ENCODE assay signal across 8 cellular contexts in the genomic region with DNA sequence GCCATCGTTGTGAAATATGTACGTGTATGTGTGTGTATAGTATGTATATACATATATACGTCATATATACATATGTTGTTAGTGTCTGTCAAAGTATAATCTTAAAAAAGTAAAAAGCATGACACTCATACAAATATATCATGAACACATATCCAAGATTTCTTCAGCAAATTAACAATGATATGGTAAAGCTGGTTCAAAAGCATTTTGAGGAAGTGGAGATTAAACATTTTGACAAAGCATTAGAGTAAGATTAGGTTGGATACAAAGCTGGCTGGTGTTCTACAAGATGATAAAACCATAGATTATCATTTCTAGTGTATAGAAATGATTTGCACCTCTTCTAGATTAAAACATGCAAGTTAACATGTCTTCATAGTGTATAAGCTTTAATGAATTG. TPM values are rescaled to one million over a fixed set of nuclear protein-coding genes. Genes with fewer than 3 reads are reported as not detected.
DNase-seq lines count a peak whose midpoint lies in the region; ATAC-seq lines count a peak whose summit lies in the region.

No MANE protein-coding gene starts in this region.

- H3K9me3 ChIP-seq in thymus (ENCODE audit: control insufficient read depth) = no peaks in the 10 kb centered on the region

- no peak for DNase-seq in activated CD8-positive, alpha-beta memory T cell treated with anti-CD3 and anti-CD28 coated beads, Interleukin-2, amount 10 ng/mL, durations not matched to agents 7 days and 5 days
- DNase-seq in activated CD8-positive, alpha-beta memory T cell treated with anti-CD3 and anti-CD28 coated beads for 24 hours = no peak
- DNase-seq in activated naive CD8-positive, alpha-beta T cell treated with anti-CD3 and anti-CD28 coated beads, Interleukin-2, amount 10 ng/mL, durations not matched to agents 7 days and 5 days = no peak
- DNase-seq in dedifferentiated amniotic fluid mesenchymal stem cell (ENCODE audit: extremely low spot score) = no peak

- H3K36me3 Mint-ChIP-seq in activated CD8-positive, alpha-beta memory T cell treated with anti-CD3 and anti-CD28 coated beads, Interleukin-2, amount 10 ng/mL, durations not matched to agents 7 days and 5 days = peaks cover 17% of the 10 kb centered on the region
- peaks cover 14% of the 10 kb centered on the region for H3K36me3 Mint-ChIP-seq in activated naive CD8-positive, alpha-beta T cell treated with anti-CD3 and anti-CD28 coated beads, Interleukin-2, amount 10 ng/mL, durations not matched to agents 7 days and 5 days

- H3K9me3 Mint-ChIP-seq in activated CD8-positive, alpha-beta memory T cell treated with anti-CD3 and anti-CD28 coated beads, Interleukin-2, amount 10 ng/mL, durations not matched to agents 7 days and 5 days (ENCODE audit: low read depth) = no peaks in the 10 kb centered on the region
- no peaks in the 10 kb centered on the region for H3K9me3 Mint-ChIP-seq in activated naive CD8-positive, alpha-beta T cell treated with anti-CD3 and anti-CD28 coated beads, Interleukin-2, amount 10 ng/mL, durations not matched to agents 7 days and 5 days

- CTCF ChIA-PET in activated CD8-positive, alpha-beta memory T cell treated with anti-CD3 and anti-CD28 coated beads, Interleukin-2, amount 10 ng/mL, durations not matched to agents 7 days and 5 days (lab: Charles Lee) = interaction anchor here (0.9 to 3.5 kb wide), 7 partner anchors 11 to 402 kb away, joined by 3 to 13 read pairs (median 4); no protein-coding TSS in a partner anchor

- peaks cover 3% of the 10 kb centered on the region for H3K27me3 Mint-ChIP-seq in activated CD8-positive, alpha-beta memory T cell treated with anti-CD3 and anti-CD28 coated beads, Interleukin-2, amount 10 ng/mL, durations not matched to agents 7 days and 5 days
- H3K27me3 Mint-ChIP-seq in activated naive CD8-positive, alpha-beta T cell treated with anti-CD3 and anti-CD28 coated beads, Interleukin-2, amount 10 ng/mL, durations not matched to agents 7 days and 5 days = peaks cover 3% of the 10 kb centered on the region

- H3K36me3 ChIP-seq in thymus (ENCODE audit: control insufficient read depth, insufficient read depth) = no peaks in the 10 kb centered on the region

- H3K4me1 Mint-ChIP-seq in activated CD8-positive, alpha-beta memory T cell treated with anti-CD3 and anti-CD28 coated beads, Interleukin-2, amount 10 ng/mL, durations not matched to agents 7 days and 5 days = peaks cover 33% of the 10 kb centered on the region
- H3K4me1 Mint-ChIP-seq in activated naive CD8-positive, alpha-beta T cell treated with anti-CD3 and anti-CD28 coated beads, Interleukin-2, amount 10 ng/mL, durations not matched to agents 7 days and 5 days = peaks cover 34% of the 10 kb centered on the region

- 20% methylated on average over 3 of the region's 3 CpGs for WGBS in thymus

- H3K27ac ChIP-seq in layer of hippocampus (ENCODE audit: low read depth, low read length) (peak overlapping the region; percentile 98), thymus (ENCODE audit: low read depth) (no peak overlapping the region)

- H3K27ac Mint-ChIP-seq in activated CD8-positive, alpha-beta memory T cell treated with anti-CD3 and anti-CD28 coated beads, Interleukin-2, amount 10 ng/mL, durations not matched to agents 7 days and 5 days = peak overlapping the region; percentile 95
- peak overlapping the region; percentile 98 for H3K27ac Mint-ChIP-seq in activated naive CD8-positive, alpha-beta T cell treated with anti-CD3 and anti-CD28 coated beads, Interleukin-2, amount 10 ng/mL, durations not matched to agents 7 days and 5 days

- H3K4me3 ChIP-seq in thymus (ENCODE audit: low read length) = peak overlapping the region; percentile 78

- H3K4me3 Mint-ChIP-seq in activated CD8-positive, alpha-beta memory T cell treated with anti-CD3 and anti-CD28 coated beads, Interleukin-2, amount 10 ng/mL, durations not matched to agents 7 days and 5 days = peak overlapping the region; percentile 86
- H3K4me3 Mint-ChIP-seq in activated naive CD8-positive, alpha-beta T cell treated with anti-CD3 and anti-CD28 coated beads, Interleukin-2, amount 10 ng/mL, durations not matched to agents 7 days and 5 days = peak overlapping the region; percentile 90

- ATAC-seq in activated CD8-positive, alpha-beta memory T cell treated with anti-CD3 and anti-CD28 coated beads, Interleukin-2, amount 10 ng/mL, durations not matched to agents 7 days and 5 days = no peak
- no peak for ATAC-seq in activated naive CD8-positive, alpha-beta T cell treated with anti-CD3 and anti-CD28 coated beads, Interleukin-2, amount 10 ng/mL, durations not matched to agents 7 days and 5 days (ENCODE audit: low read depth)
- ATAC-seq in GM18907 (IDR thresholded peaks at IDR 0.05; ENCODE audit: unreplicated experiment) = no peak
- ATAC-seq in GM21737 (IDR thresholded peaks at IDR 0.05; ENCODE audit: unreplicated experiment) = no peak

- H3K4me1 ChIP-seq in thymus (ENCODE audit: control insufficient read depth, insufficient read depth, low read length) = peaks cover 8% of the 10 kb centered on the region

- H3K27me3 ChIP-seq in layer of hippocampus (ENCODE audit: control insufficient read depth, insufficient read depth, low read length) (no peaks in the 10 kb centered on the region), thymus (ENCODE audit: control insufficient read depth, insufficient read depth) (no peaks in the 10 kb centered on the region)

- POLR2A ChIA-PET in activated naive CD8-positive, alpha-beta T cell treated with anti-CD3 and anti-CD28 coated beads, Interleukin-2, amount 10 ng/mL, durations not matched to agents 7 days and 5 days (lab: Charles Lee) = interaction anchor here (0.6 to 1.4 kb wide), 8 partner anchors 30 to 516 kb away, joined by 3 to 7 read pairs (median 4); partner anchors contain the start of genes DDX56, OGDH and YKT6

RNA-seq across cellular contexts. Expression of gene NUDCD3, which starts 0.8 kb away (rescaled TPM):
- total RNA-seq in activated CD8-positive, alpha-beta memory T cell treated with anti-CD3 and anti-CD28 coated beads, Interleukin-2, amount 10 ng/mL, durations not matched to agents 7 days and 5 days = 100 to 1,000 TPM in 1 of 2 experiments, 10 to 100 TPM in 1; 92.2 to 101 TPM
- total RNA-seq in activated naive CD8-positive, alpha-beta T cell treated with anti-CD3 and anti-CD28 coated beads, Interleukin-2, amount 10 ng/mL, durations not matched to agents 7 days and 5 days = 100 to 1,000 TPM in 1 of 2 experiments, 10 to 100 TPM in 1; 99.1 to 113 TPM
- polyA plus RNA-seq in thymus = 33.9 TPM

RNA-seq across cellular contexts. Expression of gene NPC1L1, which starts 49.9 kb away (rescaled TPM):
- not detected for total RNA-seq in activated CD8-positive, alpha-beta memory T cell treated with anti-CD3 and anti-CD28 coated beads, Interleukin-2, amount 10 ng/mL, durations not matched to agents 7 days and 5 days
- total RNA-seq in activated naive CD8-positive, alpha-beta T cell treated with anti-CD3 and anti-CD28 coated beads, Interleukin-2, amount 10 ng/mL, durations not matched to agents 7 days and 5 days = under 1 TPM in 1 of 2 experiments, not detected in 1; 0.11 TPM
- 0.14 TPM for polyA plus RNA-seq in thymus
